ENCODE assay signal across 11 cellular contexts in genomic region chr16:18802755-18803218, GRCh38. TPM values are rescaled to one million over a fixed set of nuclear protein-coding genes. Genes with fewer than 3 reads are reported as not detected.
DNase-seq lines count a peak whose midpoint lies in the region; ATAC-seq and TF ChIP-seq lines count a peak whose summit lies in the region.
"Had no signal": no experiment of that assay in that cellular context is flagged by ENCODE, and none has a peak within 500 bp of the region (broad histone marks: within the 10 kb centered on the region; RNA-seq: fewer than 3 reads in every experiment).

No MANE protein-coding gene starts in this region.

- no peaks in the 10 kb centered on the region for H3K9me2 ChIP-seq in Loucy (replicated peaks; ENCODE audit: low read depth, low read length)

- no peaks in the 10 kb centered on the region for H3K27me3 ChIP-seq in Loucy (ENCODE audit: insufficient read depth, low read length, poor library complexity, severe bottlenecking)
- no peaks in the 10 kb centered on the region for H3K27me3 ChIP-seq in psoas muscle (ENCODE audit: insufficient read depth in 3 of 3, low read length in 2 of 3)

- POLR2A ChIA-PET in activated CD4-positive, alpha-beta T cell treated with anti-CD3 and anti-CD28 coated beads for 36 hours (lab: Charles Lee), result interaction anchor here (7.6 kb wide), 1 partner anchor 13 kb away, joined by 119 read pairs; the partner anchor contains the start of gene RPS15A

- DNase-seq in activated CD4-positive, alpha-beta T cell treated with anti-CD3 and anti-CD28 coated beads for 36 hours, result no peak
- no peak for DNase-seq in activated CD4-positive, alpha-beta T cell treated with anti-CD3 and anti-CD28 coated beads for 1 hour
- no peak for DNase-seq in central memory CD8-positive, alpha-beta T cell (ENCODE audit: low spot score in 2 of 2)
- DNase-seq in psoas muscle (no peak), omental fat pad (ENCODE audit: low spot score) (no peak), NCI-H1092 treated with DMSO at 0.1 percent for 48 hours (lab: John Stamatoyannopoulos, UW) (no peak), posterior vena cava (ENCODE audit: low spot score) (no peak)
- DNase-seq: activated effector memory CD4-positive, alpha-beta T cell treated with Interleukin-2 at 50 U/mL for 16 hours; effector memory CD4-positive, alpha-beta T cell; T-helper 9 cell had no signal

- H3F3A ChIP-seq in Loucy (ENCODE audit: low read depth), result no peaks in the 10 kb centered on the region

- H3K36me3 ChIP-seq in Loucy (ENCODE audit: insufficient read depth, low read length) (peaks cover 10% of the 10 kb centered on the region; the same call in 1 of the 2 replicates), psoas muscle (ENCODE audit: insufficient read depth in 1 of 2, low read depth in 1 of 2) (peaks cover 6 to 33% of the 10 kb centered on the region in 2 donors)

- TF ChIP-seq CTCF in Loucy (conservative IDR thresholded peaks at IDR 0.05; ENCODE audit: low read length), result no peak
- no peak for TF ChIP-seq CTCF in psoas muscle (IDR thresholded peaks at IDR 0.05)
- TF ChIP-seq CTCF in omental fat pad (IDR thresholded peaks at IDR 0.05), result no peak

- H3K4me1 ChIP-seq in Loucy (ENCODE audit: insufficient read depth, low read length, poor library complexity, severe bottlenecking), result peaks cover 25% of the 10 kb centered on the region
- H3K4me1 ChIP-seq in psoas muscle, result peaks cover 45% of the 10 kb centered on the region

- H3K9me3 Mint-ChIP-seq in activated CD4-positive, alpha-beta T cell treated with anti-CD3 and anti-CD28 coated beads for 36 hours (ENCODE audit: low read depth), result no peaks in the 10 kb centered on the region
- H3K9me3 Mint-ChIP-seq in central memory CD8-positive, alpha-beta T cell, result no peaks in the 10 kb centered on the region

- whole genome bisulfite sequencing in psoas muscle, 3 donors, result 73 to 86% (median 77%) methylated on average over 15 of the region's 15 CpGs

- H3K4me3 Mint-ChIP-seq in activated CD4-positive, alpha-beta T cell treated with anti-CD3 and anti-CD28 coated beads for 36 hours, result peak overlapping the region; percentile 86
- H3K4me3 Mint-ChIP-seq in central memory CD8-positive, alpha-beta T cell, result peak overlapping the region; percentile 92

- H3K4me1 Mint-ChIP-seq in activated CD4-positive, alpha-beta T cell treated with anti-CD3 and anti-CD28 coated beads for 36 hours, result peaks cover 47% of the 10 kb centered on the region
- peaks cover 53% of the 10 kb centered on the region for H3K4me1 Mint-ChIP-seq in central memory CD8-positive, alpha-beta T cell

- ATAC-seq in activated CD4-positive, alpha-beta T cell treated with anti-CD3 and anti-CD28 coated beads for 36 hours, result no peak
- ATAC-seq in central memory CD8-positive, alpha-beta T cell (replicated peaks; ENCODE audit: extremely low read depth, poor library complexity, severe bottlenecking), result no peak
- no peak for ATAC-seq in psoas muscle
- no peak for ATAC-seq in omental fat pad (ENCODE audit: low FRiP score)

- no peaks in the 10 kb centered on the region for H3K27me3 Mint-ChIP-seq in activated CD4-positive, alpha-beta T cell treated with anti-CD3 and anti-CD28 coated beads for 36 hours
- H3K27me3 Mint-ChIP-seq in central memory CD8-positive, alpha-beta T cell, result no peaks in the 10 kb centered on the region

- intact Hi-C loops in activated CD4-positive, alpha-beta T cell treated with anti-CD3 and anti-CD28 coated beads for 36 hours (cut with DNase I, micrococcal nuclease), result loop anchor here (5.0 kb wide), 2 partner anchors 35 to 60 kb away; no protein-coding TSS in a partner anchor
- intact Hi-C loops in psoas muscle (cut with DNase I) (loop anchor here (5.0 to 10.0 kb wide), 3 partner anchors 52 to 165 kb away; no protein-coding TSS in a partner anchor), posterior vena cava (cut with DNase I) (no loop called here)

- H3K4me3 ChIP-seq in Loucy (ENCODE audit: low read length, poor library complexity, severe bottlenecking), result peak overlapping the region; percentile 77
- H3K4me3 ChIP-seq in psoas muscle, result no peak overlapping the region

- H3K27ac ChIP-seq in psoas muscle, result peak overlapping the region; percentile 82

- no peaks in the 10 kb centered on the region for H3K9me3 ChIP-seq in Loucy (ENCODE audit: insufficient read depth, low read depth, low read length)
- H3K9me3 ChIP-seq in psoas muscle, result no peaks in the 10 kb centered on the region

- H3K9ac ChIP-seq in Loucy (ENCODE audit: low read depth, low read length, poor library complexity, severe bottlenecking), result peak overlapping the region; percentile 55

- peak overlapping the region; percentile 25 for H3K27ac Mint-ChIP-seq in activated CD4-positive, alpha-beta T cell treated with anti-CD3 and anti-CD28 coated beads for 36 hours
- peak overlapping the region; percentile 94 for H3K27ac Mint-ChIP-seq in central memory CD8-positive, alpha-beta T cell (ENCODE audit: low read depth)

- CTCF ChIA-PET in activated CD4-positive, alpha-beta T cell treated with anti-CD3 and anti-CD28 coated beads for 36 hours (lab: Charles Lee), result interaction anchor here (0.7 to 3.6 kb wide), 9 partner anchors 11 to 173 kb away, joined by 3 to 34 read pairs (median 10); partner anchors contain the start of gene RPS15A

- peaks cover 19% of the 10 kb centered on the region for H4K20me1 ChIP-seq in Loucy (ENCODE audit: insufficient read depth, low read length, poor library complexity, severe bottlenecking)

- peak overlapping the region; percentile 58 for H3K4me2 ChIP-seq in Loucy (ENCODE audit: low read depth, low read length, poor library complexity, severe bottlenecking)

- H2AFZ ChIP-seq in Loucy (ENCODE audit: low read length), result no peak overlapping the region

- H3K36me3 Mint-ChIP-seq in activated CD4-positive, alpha-beta T cell treated with anti-CD3 and anti-CD28 coated beads for 36 hours (ENCODE audit: low read depth), result peaks cover 31% of the 10 kb centered on the region
- peaks cover 23% of the 10 kb centered on the region for H3K36me3 Mint-ChIP-seq in central memory CD8-positive, alpha-beta T cell (ENCODE audit: insufficient read depth)

- peaks cover 38% of the 10 kb centered on the region for H3K79me2 ChIP-seq in Loucy (ENCODE audit: insufficient read depth, low read length)

RNA-seq across cellular contexts. Expression of gene ARL6IP1, which starts 1.4 kb away (rescaled TPM):
- 100 to 1,000 TPM in 1 of 2 experiments, 10 to 100 TPM in 1; 92.0 to 102 TPM for total RNA-seq in activated CD4-positive, alpha-beta T cell treated with anti-CD3 and anti-CD28 coated beads for 36 hours
- 10 to 100 TPM; 13.2 to 24.6 (median 15.1) TPM for total RNA-seq in psoas muscle
- polyA plus RNA-seq in psoas muscle, result 10 to 100 TPM; 15.9 to 22.7 (median 20.1) TPM
- 100 to 1,000 TPM; 267 to 358 (median 282) TPM for total RNA-seq in omental fat pad
- total RNA-seq in posterior vena cava, result 10 to 100 TPM; 51.9 to 56.7 TPM

RNA-seq across cellular contexts. Expression of gene RPS15A, which starts 12.7 kb away (rescaled TPM):
- total RNA-seq in activated CD4-positive, alpha-beta T cell treated with anti-CD3 and anti-CD28 coated beads for 36 hours, result 1,000 to 10,000 TPM; 1,904 to 2,150 TPM
- total RNA-seq in psoas muscle (1,000 to 10,000 TPM in 2 of 4 donors, 100 to 1,000 TPM in 2; 822 to 1,272 (median 1,015) TPM), omental fat pad (1,000 to 10,000 TPM; 1,581 to 2,943 (median 2,001) TPM), posterior vena cava (1,000 to 10,000 TPM; 1,309 to 1,350 TPM)
- polyA plus RNA-seq in psoas muscle, result 1,000 to 10,000 TPM; 2,392 to 3,567 (median 3,085) TPM

Comparison
In these comparisons a context has a peak if more than half of its experiments do, and no peak if none do; other contexts are left out.
1. intact Hi-C loops: an anchor here in activated CD4-positive, alpha-beta T cell treated with anti-CD3 and anti-CD28 coated beads for 36 hours (5.0 kb wide) and psoas muscle (5.0 to 10.0 kb wide); none called in posterior vena cava.